In genomic region chr3:48240711-48241491, GRCh38 we compare ENCODE assay signal across 1 cellular context.
A peak's percentile ranks its signal among the peaks of the same experiment; 100 is the strongest.
TF ChIP-seq lines count a peak whose summit lies in the region.

TSS of gene ZNF589 (plus strand) at chr3:48241104. CDS start at chr3:48241172, 68 bp downstream.

TF ChIP-seq in HepG2, 621 proteins besides CTCF, POLR2A, EP300 and RAD21 (continued from another document and continues in another):
- TF ChIP-seq, protein P1, sequence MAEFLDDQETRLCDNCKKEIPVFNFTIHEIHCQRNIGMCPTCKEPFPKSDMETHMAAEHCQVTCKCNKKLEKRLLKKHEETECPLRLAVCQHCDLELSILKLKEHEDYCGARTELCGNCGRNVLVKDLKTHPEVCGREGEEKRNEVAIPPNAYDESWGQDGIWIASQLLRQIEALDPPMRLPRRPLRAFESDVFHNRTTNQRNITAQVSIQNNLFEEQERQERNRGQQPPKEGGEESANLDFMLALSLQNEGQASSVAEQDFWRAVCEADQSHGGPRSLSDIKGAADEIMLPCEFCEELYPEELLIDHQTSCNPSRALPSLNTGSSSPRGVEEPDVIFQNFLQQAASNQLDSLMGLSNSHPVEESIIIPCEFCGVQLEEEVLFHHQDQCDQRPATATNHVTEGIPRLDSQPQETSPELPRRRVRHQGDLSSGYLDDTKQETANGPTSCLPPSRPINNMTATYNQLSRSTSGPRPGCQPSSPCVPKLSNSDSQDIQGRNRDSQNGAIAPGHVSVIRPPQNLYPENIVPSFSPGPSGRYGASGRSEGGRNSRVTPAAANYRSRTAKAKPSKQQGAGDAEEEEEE (CRISPR knock-in tag; IDR thresholded peaks at IDR 0.05; ENCODE audit: borderline replicate concordance) = no peak
- TF ChIP-seq TOE1 (CRISPR knock-in tag; IDR thresholded peaks at IDR 0.05) (0 out of 2 replicates have a peak, but pooled peaks have one; percentile 67), ATF1 (CRISPR knock-in tag; IDR thresholded peaks at IDR 0.05) (peak; percentile 90), TFE3 (CRISPR knock-in tag; IDR thresholded peaks at IDR 0.05) (0 out of 2 replicates have a peak, but pooled peaks have one; percentile 46), TBX2 (CRISPR knock-in tag; IDR thresholded peaks at IDR 0.05; ENCODE audit: borderline replicate concordance) (peak; percentile 75; the same call in 1 of the 2 replicates), CBX1 (IDR thresholded peaks at IDR 0.05; ENCODE audit: low read depth) (no peak), SUZ12 (IDR thresholded peaks at IDR 0.05; ENCODE audit: low read depth, low read length) (peak; percentile 71), SOX13 (IDR thresholded peaks at IDR 0.05) (no peak), SOX13 (CRISPR knock-in tag; conservative IDR thresholded peaks at IDR 0.05 in 1 of 2, IDR thresholded peaks at IDR 0.05 in 1 of 2) (no peak; a peak in 1 of 4 replicates), ZSCAN20 (CRISPR knock-in tag; IDR thresholded peaks at IDR 0.05; ENCODE audit: borderline replicate concordance) (0 out of 2 replicates have a peak, but pooled peaks have one; percentile 44), FOXA3 (CRISPR knock-in tag; IDR thresholded peaks at IDR 0.05) (peak; percentile 68), ESRRA (CRISPR knock-in tag; IDR thresholded peaks at IDR 0.05; ENCODE audit: low read depth) (peak; percentile 61; the same call in 1 of the 2 replicates), RBM39 (IDR thresholded peaks at IDR 0.05; ENCODE audit: low read depth, low read length, poor library complexity, severe bottlenecking) (peak; percentile 88), ERF (CRISPR knock-in tag; IDR thresholded peaks at IDR 0.05) (peak; percentile 85), KAT8 (CRISPR knock-in tag; IDR thresholded peaks at IDR 0.05) (peak; percentile 89), RAD51 (IDR thresholded peaks at IDR 0.05; ENCODE audit: borderline replicate concordance) (no peak), ZNF724P (CRISPR knock-in tag; IDR thresholded peaks at IDR 0.05; ENCODE audit: borderline replicate concordance) (no peak), CC2D1A (CRISPR knock-in tag; IDR thresholded peaks at IDR 0.05) (no peak), ZNF136 (CRISPR knock-in tag; IDR thresholded peaks at IDR 0.05; ENCODE audit: low read depth) (0 out of 2 replicates have a peak, but pooled peaks have one; percentile 69), KLF11 (CRISPR knock-in tag; IDR thresholded peaks at IDR 0.05) (peak; percentile 66; the same call in 1 of the 2 replicates), SCMH1 (CRISPR knock-in tag; IDR thresholded peaks at IDR 0.05; ENCODE audit: borderline replicate concordance) (no peak), NFYC (CRISPR knock-in tag; IDR thresholded peaks at IDR 0.05) (peak; percentile 61), MED13 (CRISPR knock-in tag; IDR thresholded peaks at IDR 0.05) (peak; percentile 85; the same call in 1 of the 2 replicates), CCDC6 (CRISPR knock-in tag; IDR thresholded peaks at IDR 0.05) (no peak), ZNF496 (CRISPR knock-in tag; IDR thresholded peaks at IDR 0.05; ENCODE audit: insufficient replicate concordance) (no peak), NFKBIZ (CRISPR knock-in tag; IDR thresholded peaks at IDR 0.05) (no peak), TRIM22 (IDR thresholded peaks at IDR 0.05) (no peak), ZNF564 (CRISPR knock-in tag; IDR thresholded peaks at IDR 0.05) (peak; percentile 71; the same call in 1 of the 2 replicates), ZNF720 (CRISPR knock-in tag; IDR thresholded peaks at IDR 0.05) (no peak), PBX3 (CRISPR knock-in tag; IDR thresholded peaks at IDR 0.05; ENCODE audit: borderline replicate concordance) (no peak), REXO4 (CRISPR knock-in tag; IDR thresholded peaks at IDR 0.05; ENCODE audit: borderline replicate concordance) (no peak), SRSF4 (IDR thresholded peaks at IDR 0.05; ENCODE audit: low read depth, low read length, poor library complexity, severe bottlenecking) (no peak), NR1H2 (CRISPR knock-in tag; IDR thresholded peaks at IDR 0.05; ENCODE audit: borderline replicate concordance, low read depth) (no peak)
- TF ChIP-seq, protein P2, sequence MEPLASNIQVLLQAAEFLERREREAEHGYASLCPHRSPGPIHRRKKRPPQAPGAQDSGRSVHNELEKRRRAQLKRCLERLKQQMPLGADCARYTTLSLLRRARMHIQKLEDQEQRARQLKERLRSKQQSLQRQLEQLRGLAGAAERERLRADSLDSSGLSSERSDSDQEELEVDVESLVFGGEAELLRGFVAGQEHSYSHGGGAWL (CRISPR knock-in tag; IDR thresholded peaks at IDR 0.05) = peak; percentile 85
- TF ChIP-seq, protein P3, sequence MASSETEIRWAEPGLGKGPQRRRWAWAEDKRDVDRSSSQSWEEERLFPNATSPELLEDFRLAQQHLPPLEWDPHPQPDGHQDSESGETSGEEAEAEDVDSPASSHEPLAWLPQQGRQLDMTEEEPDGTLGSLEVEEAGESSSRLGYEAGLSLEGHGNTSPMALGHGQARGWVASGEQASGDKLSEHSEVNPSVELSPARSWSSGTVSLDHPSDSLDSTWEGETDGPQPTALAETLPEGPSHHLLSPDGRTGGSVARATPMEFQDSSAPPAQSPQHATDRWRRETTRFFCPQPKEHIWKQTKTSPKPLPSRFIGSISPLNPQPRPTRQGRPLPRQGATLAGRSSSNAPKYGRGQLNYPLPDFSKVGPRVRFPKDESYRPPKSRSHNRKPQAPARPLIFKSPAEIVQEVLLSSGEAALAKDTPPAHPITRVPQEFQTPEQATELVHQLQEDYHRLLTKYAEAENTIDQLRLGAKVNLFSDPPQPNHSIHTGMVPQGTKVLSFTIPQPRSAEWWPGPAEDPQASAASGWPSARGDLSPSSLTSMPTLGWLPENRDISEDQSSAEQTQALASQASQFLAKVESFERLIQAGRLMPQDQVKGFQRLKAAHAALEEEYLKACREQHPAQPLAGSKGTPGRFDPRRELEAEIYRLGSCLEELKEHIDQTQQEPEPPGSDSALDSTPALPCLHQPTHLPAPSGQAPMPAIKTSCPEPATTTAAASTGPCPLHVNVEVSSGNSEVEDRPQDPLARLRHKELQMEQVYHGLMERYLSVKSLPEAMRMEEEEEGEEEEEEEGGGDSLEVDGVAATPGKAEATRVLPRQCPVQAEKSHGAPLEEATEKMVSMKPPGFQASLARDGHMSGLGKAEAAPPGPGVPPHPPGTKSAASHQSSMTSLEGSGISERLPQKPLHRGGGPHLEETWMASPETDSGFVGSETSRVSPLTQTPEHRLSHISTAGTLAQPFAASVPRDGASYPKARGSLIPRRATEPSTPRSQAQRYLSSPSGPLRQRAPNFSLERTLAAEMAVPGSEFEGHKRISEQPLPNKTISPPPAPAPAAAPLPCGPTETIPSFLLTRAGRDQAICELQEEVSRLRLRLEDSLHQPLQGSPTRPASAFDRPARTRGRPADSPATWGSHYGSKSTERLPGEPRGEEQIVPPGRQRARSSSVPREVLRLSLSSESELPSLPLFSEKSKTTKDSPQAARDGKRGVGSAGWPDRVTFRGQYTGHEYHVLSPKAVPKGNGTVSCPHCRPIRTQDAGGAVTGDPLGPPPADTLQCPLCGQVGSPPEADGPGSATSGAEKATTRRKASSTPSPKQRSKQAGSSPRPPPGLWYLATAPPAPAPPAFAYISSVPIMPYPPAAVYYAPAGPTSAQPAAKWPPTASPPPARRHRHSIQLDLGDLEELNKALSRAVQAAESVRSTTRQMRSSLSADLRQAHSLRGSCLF (CRISPR knock-in tag; IDR thresholded peaks at IDR 0.05; ENCODE audit: borderline replicate concordance) = no peak
- TF ChIP-seq, protein P4, sequence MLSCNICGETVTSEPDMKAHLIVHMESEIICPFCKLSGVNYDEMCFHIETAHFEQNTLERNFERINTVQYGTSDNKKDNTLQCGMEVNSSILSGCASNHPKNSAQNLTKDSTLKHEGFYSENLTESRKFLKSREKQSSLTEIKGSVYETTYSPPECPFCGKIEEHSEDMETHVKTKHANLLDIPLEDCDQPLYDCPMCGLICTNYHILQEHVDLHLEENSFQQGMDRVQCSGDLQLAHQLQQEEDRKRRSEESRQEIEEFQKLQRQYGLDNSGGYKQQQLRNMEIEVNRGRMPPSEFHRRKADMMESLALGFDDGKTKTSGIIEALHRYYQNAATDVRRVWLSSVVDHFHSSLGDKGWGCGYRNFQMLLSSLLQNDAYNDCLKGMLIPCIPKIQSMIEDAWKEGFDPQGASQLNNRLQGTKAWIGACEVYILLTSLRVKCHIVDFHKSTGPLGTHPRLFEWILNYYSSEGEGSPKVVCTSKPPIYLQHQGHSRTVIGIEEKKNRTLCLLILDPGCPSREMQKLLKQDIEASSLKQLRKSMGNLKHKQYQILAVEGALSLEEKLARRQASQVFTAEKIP (CRISPR knock-in tag; IDR thresholded peaks at IDR 0.05; ENCODE audit: borderline replicate concordance) = no peak
- TF ChIP-seq, protein P5, sequence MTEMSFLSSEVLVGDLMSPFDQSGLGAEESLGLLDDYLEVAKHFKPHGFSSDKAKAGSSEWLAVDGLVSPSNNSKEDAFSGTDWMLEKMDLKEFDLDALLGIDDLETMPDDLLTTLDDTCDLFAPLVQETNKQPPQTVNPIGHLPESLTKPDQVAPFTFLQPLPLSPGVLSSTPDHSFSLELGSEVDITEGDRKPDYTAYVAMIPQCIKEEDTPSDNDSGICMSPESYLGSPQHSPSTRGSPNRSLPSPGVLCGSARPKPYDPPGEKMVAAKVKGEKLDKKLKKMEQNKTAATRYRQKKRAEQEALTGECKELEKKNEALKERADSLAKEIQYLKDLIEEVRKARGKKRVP (CRISPR knock-in tag; IDR thresholded peaks at IDR 0.05) = peak in 1 of 2 experiments; percentile 57; a peak in 1 of 4 replicates
- TF ChIP-seq, protein P6, sequence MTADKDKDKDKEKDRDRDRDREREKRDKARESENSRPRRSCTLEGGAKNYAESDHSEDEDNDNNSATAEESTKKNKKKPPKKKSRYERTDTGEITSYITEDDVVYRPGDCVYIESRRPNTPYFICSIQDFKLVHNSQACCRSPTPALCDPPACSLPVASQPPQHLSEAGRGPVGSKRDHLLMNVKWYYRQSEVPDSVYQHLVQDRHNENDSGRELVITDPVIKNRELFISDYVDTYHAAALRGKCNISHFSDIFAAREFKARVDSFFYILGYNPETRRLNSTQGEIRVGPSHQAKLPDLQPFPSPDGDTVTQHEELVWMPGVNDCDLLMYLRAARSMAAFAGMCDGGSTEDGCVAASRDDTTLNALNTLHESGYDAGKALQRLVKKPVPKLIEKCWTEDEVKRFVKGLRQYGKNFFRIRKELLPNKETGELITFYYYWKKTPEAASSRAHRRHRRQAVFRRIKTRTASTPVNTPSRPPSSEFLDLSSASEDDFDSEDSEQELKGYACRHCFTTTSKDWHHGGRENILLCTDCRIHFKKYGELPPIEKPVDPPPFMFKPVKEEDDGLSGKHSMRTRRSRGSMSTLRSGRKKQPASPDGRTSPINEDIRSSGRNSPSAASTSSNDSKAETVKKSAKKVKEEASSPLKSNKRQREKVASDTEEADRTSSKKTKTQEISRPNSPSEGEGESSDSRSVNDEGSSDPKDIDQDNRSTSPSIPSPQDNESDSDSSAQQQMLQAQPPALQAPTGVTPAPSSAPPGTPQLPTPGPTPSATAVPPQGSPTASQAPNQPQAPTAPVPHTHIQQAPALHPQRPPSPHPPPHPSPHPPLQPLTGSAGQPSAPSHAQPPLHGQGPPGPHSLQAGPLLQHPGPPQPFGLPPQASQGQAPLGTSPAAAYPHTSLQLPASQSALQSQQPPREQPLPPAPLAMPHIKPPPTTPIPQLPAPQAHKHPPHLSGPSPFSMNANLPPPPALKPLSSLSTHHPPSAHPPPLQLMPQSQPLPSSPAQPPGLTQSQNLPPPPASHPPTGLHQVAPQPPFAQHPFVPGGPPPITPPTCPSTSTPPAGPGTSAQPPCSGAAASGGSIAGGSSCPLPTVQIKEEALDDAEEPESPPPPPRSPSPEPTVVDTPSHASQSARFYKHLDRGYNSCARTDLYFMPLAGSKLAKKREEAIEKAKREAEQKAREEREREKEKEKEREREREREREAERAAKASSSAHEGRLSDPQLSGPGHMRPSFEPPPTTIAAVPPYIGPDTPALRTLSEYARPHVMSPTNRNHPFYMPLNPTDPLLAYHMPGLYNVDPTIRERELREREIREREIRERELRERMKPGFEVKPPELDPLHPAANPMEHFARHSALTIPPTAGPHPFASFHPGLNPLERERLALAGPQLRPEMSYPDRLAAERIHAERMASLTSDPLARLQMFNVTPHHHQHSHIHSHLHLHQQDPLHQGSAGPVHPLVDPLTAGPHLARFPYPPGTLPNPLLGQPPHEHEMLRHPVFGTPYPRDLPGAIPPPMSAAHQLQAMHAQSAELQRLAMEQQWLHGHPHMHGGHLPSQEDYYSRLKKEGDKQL (CRISPR knock-in tag; IDR thresholded peaks at IDR 0.05; ENCODE audit: low read depth) = no peak
